In the genomic region with DNA sequence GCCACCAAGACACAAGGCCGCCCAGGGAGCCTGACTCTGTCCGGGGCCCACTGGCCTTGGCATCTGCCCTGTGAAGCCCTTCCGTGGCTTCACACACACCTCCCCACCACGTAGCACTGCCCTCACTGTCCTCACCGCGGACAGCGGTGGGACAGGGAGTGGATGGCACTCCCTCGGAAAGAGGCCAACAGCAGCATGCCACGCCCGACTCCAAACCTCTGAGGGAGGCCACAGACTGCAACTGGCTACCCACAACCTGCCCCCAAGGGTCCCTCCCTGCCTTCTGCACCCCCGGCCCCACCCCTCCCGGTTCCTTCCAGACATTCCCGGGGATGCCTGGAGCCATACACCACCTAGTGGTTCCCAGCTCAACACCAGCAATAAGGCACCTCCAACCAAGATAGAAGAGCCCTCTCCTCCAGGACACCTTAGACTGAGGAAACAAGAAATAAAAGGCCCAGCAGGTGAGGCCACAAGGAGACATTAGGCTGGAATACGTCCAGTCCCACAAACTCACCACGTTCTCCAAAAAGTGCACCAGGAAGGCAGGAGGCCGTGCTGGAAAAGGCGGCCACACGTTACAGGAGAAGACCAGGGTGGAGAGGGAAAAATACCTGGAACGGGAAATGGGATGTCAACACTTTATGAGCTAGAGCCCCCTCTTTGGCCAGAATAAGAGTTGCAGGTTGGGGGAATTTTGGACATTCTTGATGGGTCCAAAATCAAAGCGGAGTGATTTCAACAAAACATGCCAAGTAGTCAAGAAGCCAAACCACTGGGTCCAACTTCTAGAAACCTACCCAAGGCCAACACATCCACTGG, we compare ENCODE assay signal across 1 cellular context.
TF ChIP-seq lines count a peak whose summit lies in the region.

No MANE protein-coding gene starts in this region.

TF ChIP-seq in K562, 482 proteins besides CTCF, POLR2A, EP300 and RAD21 (continued from another document):
- TF ChIP-seq, protein P1, sequence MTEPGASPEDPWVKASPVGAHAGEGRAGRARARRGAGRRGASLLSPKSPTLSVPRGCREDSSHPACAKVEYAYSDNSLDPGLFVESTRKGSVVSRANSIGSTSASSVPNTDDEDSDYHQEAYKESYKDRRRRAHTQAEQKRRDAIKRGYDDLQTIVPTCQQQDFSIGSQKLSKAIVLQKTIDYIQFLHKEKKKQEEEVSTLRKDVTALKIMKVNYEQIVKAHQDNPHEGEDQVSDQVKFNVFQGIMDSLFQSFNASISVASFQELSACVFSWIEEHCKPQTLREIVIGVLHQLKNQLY (CRISPR knock-in tag; conservative IDR thresholded peaks at IDR 0.05), result no peak
- TF ChIP-seq HDAC8 (tag; IDR thresholded peaks at IDR 0.05), result no peak
